In the genomic region with DNA sequence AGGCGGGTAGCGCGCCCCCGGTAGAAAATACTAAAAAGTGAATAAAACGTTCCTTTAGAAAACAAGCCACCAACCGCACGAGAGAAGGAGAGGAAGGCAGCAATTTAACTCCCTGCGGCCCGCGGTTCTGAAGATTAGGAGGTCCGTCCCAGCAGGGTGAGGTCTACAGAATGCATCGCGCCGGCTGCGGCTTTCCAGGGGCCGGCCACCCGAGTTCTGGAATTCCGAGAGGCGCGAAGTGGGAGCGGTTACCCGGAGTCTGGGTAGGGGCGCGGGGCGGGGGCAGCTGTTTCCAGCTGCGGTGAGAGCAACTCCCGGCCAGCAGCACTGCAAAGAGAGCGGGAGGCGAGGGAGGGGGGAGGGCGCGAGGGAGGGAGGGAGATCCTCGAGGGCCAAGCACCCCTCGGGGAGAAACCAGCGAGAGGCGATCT, we compare ENCODE assay signal across 8 cellular contexts.
DNase-seq lines count a peak whose midpoint lies in the region; ATAC-seq, FAIRE-seq and TF ChIP-seq lines count a peak whose summit lies in the region.

No MANE protein-coding gene starts in this region.

- DNase-seq in M059J (ENCODE audit: low read depth) (peak; percentile 22), nephron progenitor cell (peak; percentile 55), small intestine (no peak), CD1c-positive myeloid dendritic cell (ENCODE audit: extremely low spot score) (no peak), NAMALWA (ENCODE audit: low spot score) (no peak)

- H3K9me3 ChIP-seq in esophagus (ENCODE audit: control insufficient read depth in 2 of 2, insufficient read depth in 1 of 2, low read depth in 1 of 2, low read length in 1 of 2) (no peaks in the 10 kb centered on the region), small intestine (ENCODE audit: control insufficient read depth, low read depth) (no peaks in the 10 kb centered on the region)

- H3K4me1 Mint-ChIP-seq in nephron progenitor cell: peaks cover 14% of the 10 kb centered on the region

- no peak for FAIRE-seq in small intestine (lab: Jason Lieb, UNC)

- peaks cover 78% of the 10 kb centered on the region for H3K27me3 Mint-ChIP-seq in nephron progenitor cell (ENCODE audit: low read depth, poor library complexity)

- H3K36me3 ChIP-seq in ACC112 (ENCODE audit: insufficient read depth, low read length) (no peaks in the 10 kb centered on the region), esophagus (ENCODE audit: control insufficient read depth in 2 of 2, insufficient read depth in 2 of 2, low read length in 1 of 2) (no peaks in the 10 kb centered on the region), small intestine (ENCODE audit: control insufficient read depth in 2 of 2, insufficient read depth in 2 of 2, low read length in 2 of 2) (no peaks in the 10 kb centered on the region)

- no peak for TF ChIP-seq CTCF in nephron progenitor cell (IDR thresholded peaks at IDR 0.05)

- WGBS in esophagus, 2 donors: 1% methylated on average over 34 to 35 of the region's 35 CpGs
- WGBS in small intestine, 3 donors: 1 to 5% (median 4%) methylated on average over 33 to 35 of the region's 35 CpGs

- H3K79me2 ChIP-seq in ACC112 (ENCODE audit: control insufficient read depth, insufficient read depth, low read length, unreplicated experiment): no peaks in the 10 kb centered on the region

- no peaks in the 10 kb centered on the region for H3K36me3 Mint-ChIP-seq in nephron progenitor cell (ENCODE audit: low read depth)

- no peaks in the 10 kb centered on the region for H3K4me1 ChIP-seq in ACC112 (ENCODE audit: control insufficient read depth, insufficient read depth, low read length, unreplicated experiment)
- H3K4me1 ChIP-seq in esophagus (ENCODE audit: control insufficient read depth in 2 of 2, insufficient read depth in 2 of 2, low read length in 1 of 2): peaks cover 5% of the 10 kb centered on the region in 2 donors
- no peaks in the 10 kb centered on the region for H3K4me1 ChIP-seq in small intestine (ENCODE audit: control insufficient read depth in 2 of 2, insufficient read depth in 1 of 2, low read depth in 1 of 2, low read length in 1 of 2)

- H3K27ac Mint-ChIP-seq in nephron progenitor cell: no peak overlapping the region

- H3K4me3 Mint-ChIP-seq in nephron progenitor cell: peak overlapping the region; percentile 90

- H2AFZ ChIP-seq in ACC112 (ENCODE audit: low read length, unreplicated experiment): peak overlapping the region; percentile 65

- H3K27ac ChIP-seq in ACC112 (ENCODE audit: low read depth, low read length): no peak overlapping the region
- no peak overlapping the region for H3K27ac ChIP-seq in esophagus (ENCODE audit: low read depth in 2 of 2, low read length in 1 of 2)
- no peak overlapping the region for H3K27ac ChIP-seq in small intestine (ENCODE audit: low read depth in 1 of 2, low read length in 1 of 2)

- no peaks in the 10 kb centered on the region for H3K9me3 Mint-ChIP-seq in nephron progenitor cell

- peak overlapping the region; percentile 73 for H3K4me3 ChIP-seq in ACC112 (ENCODE audit: low read depth, low read length)
- peak overlapping the region; percentile 9 to 56 for H3K4me3 ChIP-seq in esophagus (ENCODE audit: low read depth in 1 of 2, low read length in 2 of 2)
- no peak overlapping the region for H3K4me3 ChIP-seq in small intestine (ENCODE audit: low read depth in 1 of 2, low read length in 2 of 2)

- H3K27me3 ChIP-seq in ACC112 (ENCODE audit: insufficient read depth, low read length) (peaks cover 72% of the 10 kb centered on the region), esophagus (ENCODE audit: control insufficient read depth in 1 of 2, insufficient read depth in 2 of 2, low read length in 2 of 2) (peaks cover 0 to 19% of the 10 kb centered on the region in 2 donors), small intestine (ENCODE audit: control insufficient read depth in 2 of 2, insufficient read depth in 2 of 2, low read length in 2 of 2) (peaks cover 6 to 16% of the 10 kb centered on the region in 2 donors)

- ATAC-seq in HG02759 (IDR thresholded peaks at IDR 0.05; ENCODE audit: unreplicated experiment): no peak

Comparison
In these comparisons a context has a peak if more than half of its experiments do, and no peak if none do; other contexts are left out.
1. H3K4me3 ChIP-seq: peak in ACC112 (single experiment) and esophagus (2 of 2); none in small intestine (0 of 2).
2. DNase-seq: peak in M059J (single experiment) and nephron progenitor cell (single experiment); none in small intestine (single experiment), CD1c-positive myeloid dendritic cell (single experiment) and NAMALWA (single experiment).